ENCODE assay signal across 3 cellular contexts in the genomic region with DNA sequence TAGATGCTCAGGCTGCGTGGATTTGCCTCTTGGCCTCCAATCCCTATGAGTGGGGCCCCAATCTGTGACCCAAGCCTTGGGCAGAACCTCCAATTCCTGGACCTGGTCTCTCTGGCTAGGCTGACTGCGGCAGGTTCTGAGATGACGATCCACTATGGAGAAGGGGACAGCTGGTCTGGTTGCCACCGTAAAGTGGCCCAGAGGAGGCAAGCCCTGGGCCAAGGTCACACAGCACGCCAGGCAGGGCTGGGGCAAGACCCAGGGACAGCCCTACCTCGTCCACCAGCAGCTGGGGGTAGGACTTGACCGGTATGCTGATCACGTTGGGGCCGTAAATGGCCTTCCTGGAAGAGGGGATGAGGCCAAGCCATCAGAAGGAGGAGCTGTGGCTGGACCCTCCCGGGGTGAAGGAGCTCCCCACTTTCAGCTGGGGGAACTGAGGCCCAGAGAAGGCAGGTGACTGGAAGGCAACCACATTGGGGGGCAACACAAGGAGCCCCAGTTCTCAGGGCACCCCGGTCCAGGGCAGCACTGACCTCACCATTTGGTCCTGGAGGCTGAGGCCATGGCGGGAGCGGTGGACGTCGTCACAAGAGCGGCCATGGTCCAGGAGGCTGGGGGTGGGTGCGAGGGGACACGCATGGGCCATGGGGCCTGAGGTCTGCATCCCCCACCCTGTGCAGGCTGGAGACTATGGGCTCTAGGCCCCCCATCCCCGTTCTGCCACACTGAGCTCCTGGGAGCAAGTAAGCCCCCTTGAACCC.
TF ChIP-seq lines count a peak whose summit lies in the region.

No MANE protein-coding gene starts in this region.

TF ChIP-seq in SK-N-SH, 30 proteins besides CTCF, POLR2A, EP300 and RAD21:
- no peak for TF ChIP-seq RCOR1 (IDR thresholded peaks at IDR 0.05; ENCODE audit: low read length)
- no peak for TF ChIP-seq SMC3 (IDR thresholded peaks at IDR 0.05; ENCODE audit: low read depth, low read length)
- no peak for TF ChIP-seq JUND (IDR thresholded peaks at IDR 0.05)
- TF ChIP-seq ELF1 (IDR thresholded peaks at IDR 0.05): no peak
- no peak for TF ChIP-seq NFIC (IDR thresholded peaks at IDR 0.05; ENCODE audit: borderline replicate concordance)
- TF ChIP-seq TEAD4 (IDR thresholded peaks at IDR 0.05; ENCODE audit: borderline replicate concordance, insufficient read depth): no peak
- no peak for TF ChIP-seq POLR2AphosphoS5 (IDR thresholded peaks at IDR 0.05; ENCODE audit: low read depth, low read length)
- TF ChIP-seq, protein P1, sequence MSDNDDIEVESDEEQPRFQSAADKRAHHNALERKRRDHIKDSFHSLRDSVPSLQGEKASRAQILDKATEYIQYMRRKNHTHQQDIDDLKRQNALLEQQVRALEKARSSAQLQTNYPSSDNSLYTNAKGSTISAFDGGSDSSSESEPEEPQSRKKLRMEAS (IDR thresholded peaks at IDR 0.05; ENCODE audit: low read depth): no peak
- no peak for TF ChIP-seq GABPA (IDR thresholded peaks at IDR 0.05; ENCODE audit: low read depth)
- no peak for TF ChIP-seq GATA2 (CRISPR knock-in tag; IDR thresholded peaks at IDR 0.05)
- TF ChIP-seq RXRA (IDR thresholded peaks at IDR 0.05; ENCODE audit: borderline replicate concordance, low read depth): no peak
- no peak for TF ChIP-seq CHD2 (IDR thresholded peaks at IDR 0.05; ENCODE audit: low read length, partially characterized antibody)
- TF ChIP-seq FOXM1 (IDR thresholded peaks at IDR 0.05; ENCODE audit: low read depth): no peak
- no peak for TF ChIP-seq MEF2A (IDR thresholded peaks at IDR 0.05; ENCODE audit: borderline replicate concordance, low read depth)

TF ChIP-seq in SK-N-SH treated with all-trans-retinoic acid at 6 μM for 48 hours, 23 proteins besides CTCF, POLR2A, EP300 and RAD21:
- TF ChIP-seq RARB (CRISPR knock-in tag; IDR thresholded peaks at IDR 0.05): no peak
- TF ChIP-seq ZC3H10 (CRISPR knock-in tag; IDR thresholded peaks at IDR 0.05): no peak
- TF ChIP-seq OSR1 (CRISPR knock-in tag; IDR thresholded peaks at IDR 0.05): no peak
- no peak for TF ChIP-seq ZNF8 (CRISPR knock-in tag; IDR thresholded peaks at IDR 0.05)
- TF ChIP-seq, protein P2, sequence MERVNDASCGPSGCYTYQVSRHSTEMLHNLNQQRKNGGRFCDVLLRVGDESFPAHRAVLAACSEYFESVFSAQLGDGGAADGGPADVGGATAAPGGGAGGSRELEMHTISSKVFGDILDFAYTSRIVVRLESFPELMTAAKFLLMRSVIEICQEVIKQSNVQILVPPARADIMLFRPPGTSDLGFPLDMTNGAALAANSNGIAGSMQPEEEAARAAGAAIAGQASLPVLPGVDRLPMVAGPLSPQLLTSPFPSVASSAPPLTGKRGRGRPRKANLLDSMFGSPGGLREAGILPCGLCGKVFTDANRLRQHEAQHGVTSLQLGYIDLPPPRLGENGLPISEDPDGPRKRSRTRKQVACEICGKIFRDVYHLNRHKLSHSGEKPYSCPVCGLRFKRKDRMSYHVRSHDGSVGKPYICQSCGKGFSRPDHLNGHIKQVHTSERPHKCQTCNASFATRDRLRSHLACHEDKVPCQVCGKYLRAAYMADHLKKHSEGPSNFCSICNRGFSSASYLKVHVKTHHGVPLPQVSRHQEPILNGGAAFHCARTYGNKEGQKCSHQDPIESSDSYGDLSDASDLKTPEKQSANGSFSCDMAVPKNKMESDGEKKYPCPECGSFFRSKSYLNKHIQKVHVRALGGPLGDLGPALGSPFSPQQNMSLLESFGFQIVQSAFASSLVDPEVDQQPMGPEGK (CRISPR knock-in tag; IDR thresholded peaks at IDR 0.05; ENCODE audit: borderline replicate concordance): no peak
- TF ChIP-seq TOX (CRISPR knock-in tag; IDR thresholded peaks at IDR 0.05; ENCODE audit: borderline replicate concordance): no peak
- TF ChIP-seq GLIS3 (CRISPR knock-in tag; IDR thresholded peaks at IDR 0.05): no peak
- no peak for TF ChIP-seq SNAI2 (CRISPR knock-in tag; IDR thresholded peaks at IDR 0.05)
- no peak for TF ChIP-seq PPARA (CRISPR knock-in tag; IDR thresholded peaks at IDR 0.05; ENCODE audit: borderline replicate concordance)
- TF ChIP-seq, protein P3, sequence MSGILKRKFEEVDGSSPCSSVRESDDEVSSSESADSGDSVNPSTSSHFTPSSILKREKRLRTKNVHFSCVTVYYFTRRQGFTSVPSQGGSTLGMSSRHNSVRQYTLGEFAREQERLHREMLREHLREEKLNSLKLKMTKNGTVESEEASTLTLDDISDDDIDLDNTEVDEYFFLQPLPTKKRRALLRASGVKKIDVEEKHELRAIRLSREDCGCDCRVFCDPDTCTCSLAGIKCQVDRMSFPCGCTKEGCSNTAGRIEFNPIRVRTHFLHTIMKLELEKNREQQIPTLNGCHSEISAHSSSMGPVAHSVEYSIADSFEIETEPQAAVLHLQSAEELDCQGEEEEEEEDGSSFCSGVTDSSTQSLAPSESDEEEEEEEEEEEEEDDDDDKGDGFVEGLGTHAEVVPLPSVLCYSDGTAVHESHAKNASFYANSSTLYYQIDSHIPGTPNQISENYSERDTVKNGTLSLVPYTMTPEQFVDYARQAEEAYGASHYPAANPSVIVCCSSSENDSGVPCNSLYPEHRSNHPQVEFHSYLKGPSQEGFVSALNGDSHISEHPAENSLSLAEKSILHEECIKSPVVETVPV (CRISPR knock-in tag; IDR thresholded peaks at IDR 0.05): no peak

TF ChIP-seq in K562, 482 proteins besides CTCF, POLR2A, EP300 and RAD21:
- TF ChIP-seq ZFP36 (IDR thresholded peaks at IDR 0.05; ENCODE audit: low read depth, low read length, partially characterized antibody): peak; percentile 65
- TF ChIP-seq CBX1 (IDR thresholded peaks at IDR 0.05; ENCODE audit: low read depth): no peak
- TF ChIP-seq KDM1A (IDR thresholded peaks at IDR 0.05): 0 out of 4 replicates have a peak, but pooled peaks of 1 of the 2 experiments have one; percentile 7
